1 cellular context compared by ENCODE assay signal in genomic region chr6:35497571-35498406, GRCh38.
TF ChIP-seq lines count a peak whose summit lies in the region.

No MANE protein-coding gene starts in this region.

TF ChIP-seq in HepG2, 621 proteins besides CTCF, POLR2A, EP300 and RAD21 (continued from another document and continues in another):
- peak; percentile 49 for TF ChIP-seq ARID5B (CRISPR knock-in tag; IDR thresholded peaks at IDR 0.05)
- TF ChIP-seq NR0B2 (CRISPR knock-in tag; IDR thresholded peaks at IDR 0.05), result peak; percentile 85; the same call in 1 of the 2 replicates
- peak; percentile 94 for TF ChIP-seq HOXA5 (CRISPR knock-in tag; IDR thresholded peaks at IDR 0.05)
- TF ChIP-seq TFDP1 (CRISPR knock-in tag; IDR thresholded peaks at IDR 0.05; ENCODE audit: borderline replicate concordance), result peak; percentile 91; the same call in 1 of the 2 replicates
- peak; percentile 77 for TF ChIP-seq UBTF (CRISPR knock-in tag; IDR thresholded peaks at IDR 0.05)
- TF ChIP-seq ZNF709 (CRISPR knock-in tag; IDR thresholded peaks at IDR 0.05), result peak; percentile 96
- TF ChIP-seq FOXK2 (IDR thresholded peaks at IDR 0.05), result no peak
- TF ChIP-seq ATRX (CRISPR knock-in tag; IDR thresholded peaks at IDR 0.05; ENCODE audit: borderline replicate concordance), result no peak
- TF ChIP-seq JUNB (CRISPR knock-in tag; IDR thresholded peaks at IDR 0.05; ENCODE audit: borderline replicate concordance), result peak; percentile 75
- TF ChIP-seq ZFP37 (CRISPR knock-in tag; IDR thresholded peaks at IDR 0.05; ENCODE audit: borderline replicate concordance), result peak; percentile 84; the same call in 1 of the 2 replicates
- TF ChIP-seq ZFAT (CRISPR knock-in tag; conservative IDR thresholded peaks at IDR 0.05), result peak; percentile 70; the same call in 1 of the 2 replicates
- TF ChIP-seq XBP1 (CRISPR knock-in tag; IDR thresholded peaks at IDR 0.05), result no peak; the same call in 1 of the 2 replicates
- TF ChIP-seq ZNF740 (CRISPR knock-in tag; IDR thresholded peaks at IDR 0.05), result peak; percentile 39; the same call in 1 of the 2 replicates
- peak; percentile 49 for TF ChIP-seq RXRB (CRISPR knock-in tag; IDR thresholded peaks at IDR 0.05; ENCODE audit: borderline replicate concordance)
- TF ChIP-seq RFX5 (IDR thresholded peaks at IDR 0.05; ENCODE audit: low read depth, low read length), result no peak
- TF ChIP-seq ZNF382 (CRISPR knock-in tag; IDR thresholded peaks at IDR 0.05; ENCODE audit: borderline replicate concordance), result no peak
- no peak for TF ChIP-seq THYN1 (CRISPR knock-in tag; IDR thresholded peaks at IDR 0.05; ENCODE audit: borderline replicate concordance, low read depth)
- TF ChIP-seq ZUFSP (CRISPR knock-in tag; IDR thresholded peaks at IDR 0.05; ENCODE audit: borderline replicate concordance), result no peak
- TF ChIP-seq ZNF782 (CRISPR knock-in tag; IDR thresholded peaks at IDR 0.05; ENCODE audit: borderline replicate concordance), result no peak
- TF ChIP-seq SP2 (CRISPR knock-in tag; IDR thresholded peaks at IDR 0.05), result no peak
- peak; percentile 42; the same call in 1 of the 2 replicates for TF ChIP-seq BRCA1 (CRISPR knock-in tag; IDR thresholded peaks at IDR 0.05)
- no peak for TF ChIP-seq ARNT (IDR thresholded peaks at IDR 0.05)
- TF ChIP-seq HNF1B (CRISPR knock-in tag; IDR thresholded peaks at IDR 0.05), result 0 out of 2 replicates have a peak, but pooled peaks have one; percentile 10
- TF ChIP-seq TBX3 (IDR thresholded peaks at IDR 0.05; ENCODE audit: borderline replicate concordance), result no peak
- TF ChIP-seq ZNF501 (CRISPR knock-in tag; IDR thresholded peaks at IDR 0.05), result peak; percentile 50; the same call in 1 of the 2 replicates
- peak; percentile 68 for TF ChIP-seq ELF1 (CRISPR knock-in tag; IDR thresholded peaks at IDR 0.05)
- peak; percentile 61; the same call in 1 of the 2 replicates for TF ChIP-seq THAP9 (CRISPR knock-in tag; IDR thresholded peaks at IDR 0.05; ENCODE audit: borderline replicate concordance)
- 0 out of 2 replicates have a peak, but pooled peaks have one; percentile 47 for TF ChIP-seq KLF9 (CRISPR knock-in tag; IDR thresholded peaks at IDR 0.05; ENCODE audit: low read depth)
- TF ChIP-seq SPEN (CRISPR knock-in tag; IDR thresholded peaks at IDR 0.05; ENCODE audit: low read depth), result peak; percentile 73
- TF ChIP-seq ZFP36 (IDR thresholded peaks at IDR 0.05; ENCODE audit: borderline replicate concordance, low read depth, low read length, partially characterized antibody), result no peak
- no peak for TF ChIP-seq MBNL3 (CRISPR knock-in tag; conservative IDR thresholded peaks at IDR 0.05)
- TF ChIP-seq ZNF891 (CRISPR knock-in tag; IDR thresholded peaks at IDR 0.05), result peak; percentile 80; the same call in 1 of the 2 replicates
- TF ChIP-seq MEIS1 (CRISPR knock-in tag; IDR thresholded peaks at IDR 0.05; ENCODE audit: borderline replicate concordance), result no peak; the same call in 1 of the 2 replicates
- TF ChIP-seq ZHX1 (CRISPR knock-in tag; IDR thresholded peaks at IDR 0.05; ENCODE audit: low read depth), result peak; percentile 46; the same call in 1 of the 2 replicates
- TF ChIP-seq ZNF20 (CRISPR knock-in tag; IDR thresholded peaks at IDR 0.05), result 0 out of 2 replicates have a peak, but pooled peaks have one; percentile 93
- TF ChIP-seq ZNF264 (CRISPR knock-in tag; IDR thresholded peaks at IDR 0.05), result peak; percentile 51
- no peak for TF ChIP-seq STAT6 (CRISPR knock-in tag; IDR thresholded peaks at IDR 0.05; ENCODE audit: borderline replicate concordance)
